Comparison of ENCODE assay signal across 18 cellular contexts in the genomic region with DNA sequence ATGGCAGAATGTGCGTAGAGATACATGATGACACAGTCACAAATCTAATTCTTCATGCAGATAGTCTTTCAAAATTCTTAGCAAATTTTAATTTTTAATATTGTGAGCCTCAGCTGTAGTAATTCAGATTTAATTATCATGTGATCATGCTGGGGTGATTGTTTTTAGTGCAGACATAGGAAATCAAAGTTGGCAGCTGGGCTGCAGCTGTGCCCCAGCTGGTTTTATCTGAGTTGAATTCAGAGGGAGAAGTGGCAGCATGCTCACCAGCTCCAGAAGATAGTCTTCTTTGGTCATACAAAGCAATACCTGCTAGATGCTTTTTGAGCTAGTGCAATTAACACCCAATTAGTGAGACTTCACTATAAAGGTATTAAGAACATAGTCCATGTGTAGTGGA.
"Had no signal": no experiment of that assay in that cellular context is flagged by ENCODE, and none has a peak within 500 bp of the region (broad histone marks: within the 10 kb centered on the region; RNA-seq: fewer than 3 reads in every experiment).

No MANE protein-coding gene starts in this region.

- H3K4me1 ChIP-seq: parathyroid adenoma had no signal

- H3K36me3 Mint-ChIP-seq: activated CD8-positive, alpha-beta memory T cell treated with anti-CD3 and anti-CD28 coated beads, Interleukin-2, amount 10 ng/mL, durations not matched to agents 7 days and 5 days; activated naive CD8-positive, alpha-beta T cell treated with anti-CD3 and anti-CD28 coated beads for 36 hours; naive thymus-derived CD8-positive, alpha-beta T cell; stimulated activated memory B cell treated with anti-CD40 and anti-IgM and Interleukin-4, amounts not matched to agents 10 μg/mL and 1 μg/mL and 100 μg/mL, for 72 hours had no signal

- H3K27me3 Mint-ChIP-seq: activated B cell treated with CpG ODN at 0.5 μM for 24 hours; activated CD4-positive, alpha-beta memory T cell treated with anti-CD3 and anti-CD28 coated beads, Interleukin-2, amount 10 ng/mL, durations not matched to agents 7 days and 5 days; activated CD8-positive, alpha-beta memory T cell treated with anti-CD3 and anti-CD28 coated beads, Interleukin-2, amount 10 ng/mL, durations not matched to agents 7 days and 5 days; activated naive CD8-positive, alpha-beta T cell treated with anti-CD3 and anti-CD28 coated beads for 36 hours; effector memory CD8-positive, alpha-beta T cell; naive thymus-derived CD8-positive, alpha-beta T cell; stimulated activated memory B cell treated with anti-CD40 and anti-IgM and Interleukin-4, amounts not matched to agents 10 μg/mL and 1 μg/mL and 100 μg/mL, for 72 hours had no signal

- H3K4me3 ChIP-seq: esophagus squamous epithelium, thoracic aorta, upper lobe of right lung had no signal

- H3K79me2 ChIP-seq: parathyroid adenoma had no signal

- H3K36me3 ChIP-seq: esophagus squamous epithelium, neutrophil, thoracic aorta, upper lobe of right lung had no signal

- H3K9me3 ChIP-seq: esophagus squamous epithelium, neutrophil, thoracic aorta, upper lobe of right lung had no signal

- H3K27ac Mint-ChIP-seq: activated B cell treated with CpG ODN at 0.5 μM for 24 hours; activated CD4-positive, alpha-beta memory T cell treated with anti-CD3 and anti-CD28 coated beads, Interleukin-2, amount 10 ng/mL, durations not matched to agents 7 days and 5 days; activated CD8-positive, alpha-beta memory T cell treated with anti-CD3 and anti-CD28 coated beads, Interleukin-2, amount 10 ng/mL, durations not matched to agents 7 days and 5 days; activated naive CD8-positive, alpha-beta T cell treated with anti-CD3 and anti-CD28 coated beads for 36 hours; naive thymus-derived CD8-positive, alpha-beta T cell; stimulated activated memory B cell treated with anti-CD40 and anti-IgM and Interleukin-4, amounts not matched to agents 10 μg/mL and 1 μg/mL and 100 μg/mL, for 72 hours had no signal

- H3K27me3 ChIP-seq: esophagus squamous epithelium, neutrophil, upper lobe of right lung had no signal

- H3K4me3 Mint-ChIP-seq: activated B cell treated with CpG ODN at 0.5 μM for 24 hours; activated CD4-positive, alpha-beta memory T cell treated with anti-CD3 and anti-CD28 coated beads, Interleukin-2, amount 10 ng/mL, durations not matched to agents 7 days and 5 days; activated CD8-positive, alpha-beta memory T cell treated with anti-CD3 and anti-CD28 coated beads, Interleukin-2, amount 10 ng/mL, durations not matched to agents 7 days and 5 days; activated naive CD8-positive, alpha-beta T cell treated with anti-CD3 and anti-CD28 coated beads for 36 hours; effector memory CD8-positive, alpha-beta T cell; naive thymus-derived CD8-positive, alpha-beta T cell; stimulated activated memory B cell treated with anti-CD40 and anti-IgM and Interleukin-4, amounts not matched to agents 10 μg/mL and 1 μg/mL and 100 μg/mL, for 72 hours had no signal

- H2AFZ ChIP-seq: parathyroid adenoma had no signal

- ATAC-seq: activated CD8-positive, alpha-beta memory T cell treated with anti-CD3 and anti-CD28 coated beads, Interleukin-2, amount 10 ng/mL, durations not matched to agents 7 days and 5 days; effector memory CD8-positive, alpha-beta T cell; naive thymus-derived CD8-positive, alpha-beta T cell; sciatic nerve; stimulated activated memory B cell treated with anti-CD40 and anti-IgM and Interleukin-4, amounts not matched to agents 10 μg/mL and 1 μg/mL and 100 μg/mL, for 72 hours; upper lobe of right lung had no signal

- DNase-seq: activated B cell treated with CpG ODN at 0.5 μM for 24 hours; activated CD4-positive, alpha-beta memory T cell treated with anti-CD3 and anti-CD28 coated beads, Interleukin-2, amount 10 ng/mL, durations not matched to agents 7 days and 5 days; activated CD4-positive, alpha-beta T cell treated with anti-CD3 and anti-CD28 coated beads for 4 hours; activated CD8-positive, alpha-beta memory T cell treated with anti-CD3 and anti-CD28 coated beads, Interleukin-2, amount 10 ng/mL, durations not matched to agents 7 days and 5 days; activated naive CD8-positive, alpha-beta T cell treated with anti-CD3 and anti-CD28 coated beads for 36 hours; amniotic stem cell; effector memory CD8-positive, alpha-beta T cell; esophagus squamous epithelium; mesenchymal stem cell; naive thymus-derived CD8-positive, alpha-beta T cell; stimulated activated CD4-positive, alpha-beta T cell treated with anti-CD3 and anti-CD28 coated beads, Interleukin-4, amount 100 ng/mL, for 24 hours; T-helper 9 cell; upper lobe of right lung had no signal

- H3K27ac ChIP-seq: esophagus squamous epithelium, neutrophil, parathyroid adenoma, thoracic aorta, upper lobe of right lung had no signal

- H3K9ac ChIP-seq: parathyroid adenoma had no signal

- H3K9me3 Mint-ChIP-seq: activated B cell treated with CpG ODN at 0.5 μM for 24 hours; activated CD4-positive, alpha-beta memory T cell treated with anti-CD3 and anti-CD28 coated beads, Interleukin-2, amount 10 ng/mL, durations not matched to agents 7 days and 5 days; activated naive CD8-positive, alpha-beta T cell treated with anti-CD3 and anti-CD28 coated beads for 36 hours; effector memory CD8-positive, alpha-beta T cell; naive thymus-derived CD8-positive, alpha-beta T cell; stimulated activated memory B cell treated with anti-CD40 and anti-IgM and Interleukin-4, amounts not matched to agents 10 μg/mL and 1 μg/mL and 100 μg/mL, for 72 hours had no signal
